Comparison of ENCODE assay signal across 8 cellular contexts in genomic region chr7:92809397-92810241, GRCh38. TPM values are rescaled to one million over a fixed set of nuclear protein-coding genes. Genes with fewer than 3 reads are reported as not detected.
A peak's percentile ranks its signal among the peaks of the same experiment; 100 is the strongest.
DNase-seq lines count a peak whose midpoint lies in the region; ATAC-seq and TF ChIP-seq lines count a peak whose summit lies in the region.

No MANE protein-coding gene starts in this region.

- DNase-seq in DMS53 (lab: John Stamatoyannopoulos, UW) (peak; percentile 97), RKO (ENCODE audit: low spot score) (peak; percentile 95), left ventricle myocardium inferior (peak; percentile 26), skeletal muscle cell (ENCODE audit: low read depth) (peak; percentile 90), H7 (no peak)
- DNase-seq in activated naive CD8-positive, alpha-beta T cell treated with anti-CD3 and anti-CD28 coated beads, Interleukin-2, amount 10 ng/mL, durations not matched to agents 7 days and 5 days, result peak; percentile 32

- H3K27me3 ChIP-seq in left ventricle myocardium inferior (ENCODE audit: low read depth) (no peaks in the 10 kb centered on the region), H7 (ENCODE audit: control insufficient read depth, insufficient read depth, low read length) (no peaks in the 10 kb centered on the region)

- H3K36me3 Mint-ChIP-seq in activated naive CD8-positive, alpha-beta T cell treated with anti-CD3 and anti-CD28 coated beads, Interleukin-2, amount 10 ng/mL, durations not matched to agents 7 days and 5 days, result peaks cover 41% of the 10 kb centered on the region

- ATAC-seq in GM19467 (IDR thresholded peaks at IDR 0.05; ENCODE audit: unreplicated experiment), result peak; percentile 75
- peak; percentile 73 for ATAC-seq in HG03520 (IDR thresholded peaks at IDR 0.05; ENCODE audit: unreplicated experiment)
- peak; percentile 79 for ATAC-seq in activated naive CD8-positive, alpha-beta T cell treated with anti-CD3 and anti-CD28 coated beads, Interleukin-2, amount 10 ng/mL, durations not matched to agents 7 days and 5 days (ENCODE audit: low read depth)

- H3K4me1 Mint-ChIP-seq in activated naive CD8-positive, alpha-beta T cell treated with anti-CD3 and anti-CD28 coated beads, Interleukin-2, amount 10 ng/mL, durations not matched to agents 7 days and 5 days, result peaks cover 47% of the 10 kb centered on the region

- H3K9me3 ChIP-seq in left ventricle myocardium inferior (replicated peaks), result no peaks in the 10 kb centered on the region

- peak overlapping the region; percentile 80 for H3K27ac Mint-ChIP-seq in activated naive CD8-positive, alpha-beta T cell treated with anti-CD3 and anti-CD28 coated beads, Interleukin-2, amount 10 ng/mL, durations not matched to agents 7 days and 5 days

- intact Hi-C loops in left ventricle myocardium inferior (cut with micrococcal nuclease), result no loop called here

- H3K4me3 ChIP-seq in left ventricle myocardium inferior (peak overlapping the region; percentile 8), skeletal muscle cell (ENCODE audit: low read depth, low read length) (no peak overlapping the region), H7 (ENCODE audit: insufficient read depth, low read depth, low read length) (no peak overlapping the region)

- no peak for TF ChIP-seq CTCF in left ventricle myocardium inferior (IDR thresholded peaks at IDR 0.05; ENCODE audit: borderline replicate concordance)

- peaks cover 1% of the 10 kb centered on the region for H3K9me3 Mint-ChIP-seq in activated naive CD8-positive, alpha-beta T cell treated with anti-CD3 and anti-CD28 coated beads, Interleukin-2, amount 10 ng/mL, durations not matched to agents 7 days and 5 days

- H3K4me3 Mint-ChIP-seq in activated naive CD8-positive, alpha-beta T cell treated with anti-CD3 and anti-CD28 coated beads, Interleukin-2, amount 10 ng/mL, durations not matched to agents 7 days and 5 days, result peak overlapping the region; percentile 57

- peaks cover 50% of the 10 kb centered on the region for H3K4me1 ChIP-seq in left ventricle myocardium inferior

- POLR2A ChIA-PET in activated naive CD8-positive, alpha-beta T cell treated with anti-CD3 and anti-CD28 coated beads, Interleukin-2, amount 10 ng/mL, durations not matched to agents 7 days and 5 days (lab: Charles Lee), result interaction anchor here (0.9 to 1.2 kb wide), 3 partner anchors 23 to 77 kb away, joined by 3 to 4 read pairs (median 3); no protein-coding TSS in a partner anchor

- no peaks in the 10 kb centered on the region for H3K36me3 ChIP-seq in left ventricle myocardium inferior
- no peaks in the 10 kb centered on the region for H3K36me3 ChIP-seq in H7 (replicated peaks; ENCODE audit: control insufficient read depth, insufficient read depth, low read length)

- peak overlapping the region; percentile 77 for H3K27ac ChIP-seq in left ventricle myocardium inferior (replicated peaks)

- H3K27me3 Mint-ChIP-seq in activated naive CD8-positive, alpha-beta T cell treated with anti-CD3 and anti-CD28 coated beads, Interleukin-2, amount 10 ng/mL, durations not matched to agents 7 days and 5 days, result no peaks in the 10 kb centered on the region

RNA-seq across cellular contexts. Expression of gene CDK6, which starts 26.8 kb away (rescaled TPM):
- 10 to 100 TPM; 98.6 to 99.8 TPM for total RNA-seq in activated naive CD8-positive, alpha-beta T cell treated with anti-CD3 and anti-CD28 coated beads, Interleukin-2, amount 10 ng/mL, durations not matched to agents 7 days and 5 days
- total RNA-seq in left ventricle myocardium inferior, result 16.5 TPM
- 32.1 and 48.6 TPM in 2 replicates for total RNA-seq in H7 (2014; rRNA removed; shearing (Covaris generic))
